Comparison of ENCODE assay signal across 1 cellular context in the genomic region with DNA sequence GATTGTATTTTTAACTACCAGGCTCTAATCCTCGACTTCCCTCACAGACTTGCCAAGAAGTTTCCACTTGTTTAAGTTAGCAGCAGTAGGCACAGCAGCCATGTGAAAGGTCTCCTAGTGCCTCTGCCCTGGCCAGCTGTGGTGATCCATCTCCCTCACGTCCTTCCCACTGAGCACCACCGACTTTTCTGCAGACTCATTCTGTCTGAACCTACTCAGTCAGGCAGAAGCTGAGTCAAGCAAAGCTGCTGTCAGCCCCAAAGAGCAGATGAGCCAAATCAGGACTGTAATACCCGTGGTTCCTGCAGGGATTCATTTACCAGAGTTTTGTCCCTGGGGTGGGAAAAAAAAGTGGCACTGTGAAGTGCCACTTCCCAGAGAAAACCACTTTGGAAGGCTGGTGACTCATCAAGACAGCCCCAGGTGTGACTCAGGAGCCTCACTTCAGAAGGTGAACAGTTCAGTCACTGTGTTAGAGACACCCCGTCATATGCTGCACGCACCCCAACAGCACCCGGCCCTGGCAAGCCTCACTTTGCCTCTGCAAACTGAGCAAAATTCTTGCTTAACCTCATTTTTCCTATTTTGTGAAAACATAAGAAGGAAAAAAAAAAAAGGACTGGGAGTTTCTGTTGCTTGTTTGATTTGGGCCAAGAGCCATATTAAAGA.
TF ChIP-seq lines count a peak whose summit lies in the region.

No MANE protein-coding gene starts in this region.

TF ChIP-seq in GM23338, 12 proteins besides CTCF, POLR2A, EP300 and RAD21 (continued from another document):
- TF ChIP-seq, protein P1, sequence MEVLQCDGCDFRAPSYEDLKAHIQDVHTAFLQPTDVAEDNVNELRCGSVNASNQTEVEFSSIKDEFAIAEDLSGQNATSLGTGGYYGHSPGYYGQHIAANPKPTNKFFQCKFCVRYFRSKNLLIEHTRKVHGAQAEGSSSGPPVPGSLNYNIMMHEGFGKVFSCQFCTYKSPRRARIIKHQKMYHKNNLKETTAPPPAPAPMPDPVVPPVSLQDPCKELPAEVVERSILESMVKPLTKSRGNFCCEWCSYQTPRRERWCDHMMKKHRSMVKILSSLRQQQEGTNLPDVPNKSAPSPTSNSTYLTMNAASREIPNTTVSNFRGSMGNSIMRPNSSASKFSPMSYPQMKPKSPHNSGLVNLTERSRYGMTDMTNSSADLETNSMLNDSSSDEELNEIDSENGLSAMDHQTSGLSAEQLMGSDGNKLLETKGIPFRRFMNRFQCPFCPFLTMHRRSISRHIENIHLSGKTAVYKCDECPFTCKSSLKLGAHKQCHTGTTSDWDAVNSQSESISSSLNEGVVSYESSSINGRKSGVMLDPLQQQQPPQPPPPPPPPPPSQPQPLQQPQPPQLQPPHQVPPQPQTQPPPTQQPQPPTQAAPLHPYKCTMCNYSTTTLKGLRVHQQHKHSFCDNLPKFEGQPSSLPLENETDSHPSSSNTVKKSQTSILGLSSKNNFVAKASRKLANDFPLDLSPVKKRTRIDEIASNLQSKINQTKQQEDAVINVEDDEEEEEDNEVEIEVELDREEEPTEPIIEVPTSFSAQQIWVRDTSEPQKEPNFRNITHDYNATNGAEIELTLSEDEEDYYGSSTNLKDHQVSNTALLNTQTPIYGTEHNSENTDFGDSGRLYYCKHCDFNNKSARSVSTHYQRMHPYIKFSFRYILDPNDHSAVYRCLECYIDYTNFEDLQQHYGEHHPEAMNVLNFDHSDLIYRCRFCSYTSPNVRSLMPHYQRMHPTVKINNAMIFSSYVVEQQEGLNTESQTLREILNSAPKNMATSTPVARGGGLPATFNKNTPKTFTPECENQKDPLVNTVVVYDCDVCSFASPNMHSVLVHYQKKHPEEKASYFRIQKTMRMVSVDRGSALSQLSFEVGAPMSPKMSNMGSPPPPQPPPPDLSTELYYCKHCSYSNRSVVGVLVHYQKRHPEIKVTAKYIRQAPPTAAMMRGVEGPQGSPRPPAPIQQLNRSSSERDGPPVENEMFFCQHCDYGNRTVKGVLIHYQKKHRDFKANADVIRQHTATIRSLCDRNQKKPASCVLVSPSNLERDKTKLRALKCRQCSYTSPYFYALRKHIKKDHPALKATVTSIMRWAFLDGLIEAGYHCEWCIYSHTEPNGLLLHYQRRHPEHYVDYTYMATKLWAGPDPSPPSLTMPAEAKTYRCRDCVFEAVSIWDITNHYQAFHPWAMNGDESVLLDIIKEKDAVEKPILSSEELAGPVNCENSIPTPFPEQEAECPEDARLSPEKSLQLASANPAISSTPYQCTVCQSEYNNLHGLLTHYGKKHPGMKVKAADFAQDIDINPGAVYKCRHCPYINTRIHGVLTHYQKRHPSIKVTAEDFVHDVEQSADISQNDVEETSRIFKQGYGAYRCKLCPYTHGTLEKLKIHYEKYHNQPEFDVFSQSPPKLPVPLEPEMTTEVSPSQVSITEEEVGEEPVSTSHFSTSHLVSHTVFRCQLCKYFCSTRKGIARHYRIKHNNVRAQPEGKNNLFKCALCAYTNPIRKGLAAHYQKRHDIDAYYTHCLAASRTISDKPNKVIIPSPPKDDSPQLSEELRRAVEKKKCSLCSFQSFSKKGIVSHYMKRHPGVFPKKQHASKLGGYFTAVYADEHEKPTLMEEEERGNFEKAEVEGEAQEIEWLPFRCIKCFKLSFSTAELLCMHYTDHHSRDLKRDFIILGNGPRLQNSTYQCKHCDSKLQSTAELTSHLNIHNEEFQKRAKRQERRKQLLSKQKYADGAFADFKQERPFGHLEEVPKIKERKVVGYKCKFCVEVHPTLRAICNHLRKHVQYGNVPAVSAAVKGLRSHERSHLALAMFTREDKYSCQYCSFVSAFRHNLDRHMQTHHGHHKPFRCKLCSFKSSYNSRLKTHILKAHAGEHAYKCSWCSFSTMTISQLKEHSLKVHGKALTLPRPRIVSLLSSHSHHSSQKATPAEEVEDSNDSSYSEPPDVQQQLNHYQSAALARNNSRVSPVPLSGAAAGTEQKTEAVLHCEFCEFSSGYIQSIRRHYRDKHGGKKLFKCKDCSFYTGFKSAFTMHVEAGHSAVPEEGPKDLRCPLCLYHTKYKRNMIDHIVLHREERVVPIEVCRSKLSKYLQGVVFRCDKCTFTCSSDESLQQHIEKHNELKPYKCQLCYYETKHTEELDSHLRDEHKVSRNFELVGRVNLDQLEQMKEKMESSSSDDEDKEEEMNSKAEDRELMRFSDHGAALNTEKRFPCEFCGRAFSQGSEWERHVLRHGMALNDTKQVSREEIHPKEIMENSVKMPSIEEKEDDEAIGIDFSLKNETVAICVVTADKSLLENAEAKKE (CRISPR knock-in tag; IDR thresholded peaks at IDR 0.05): no peak
- TF ChIP-seq ETS1 (IDR thresholded peaks at IDR 0.05): no peak
